ENCODE assay signal across 20 cellular contexts in genomic region chr15:88835119-88835518, GRCh38. TPM values are rescaled to one million over a fixed set of nuclear protein-coding genes. Genes with fewer than 3 reads are reported as not detected.
DNase-seq lines count a peak whose midpoint lies in the region; ATAC-seq and TF ChIP-seq lines count a peak whose summit lies in the region.
"Had no signal": no experiment of that assay in that cellular context is flagged by ENCODE, and none has a peak within 500 bp of the region (broad histone marks: within the 10 kb centered on the region; RNA-seq: fewer than 3 reads in every experiment).

No MANE protein-coding gene starts in this region.

- H3K27me3 ChIP-seq in mammary epithelial cell (ENCODE audit: insufficient read depth, low read length) (no peaks in the 10 kb centered on the region), stomach (peaks cover 0 to 6% (median 3%) of the 10 kb centered on the region in 3 donors)

- intact Hi-C loops in mammary epithelial cell (cut with micrococcal nuclease) (loop anchor here (10.0 kb wide), 2 partner anchors 80 to 360 kb away; no protein-coding TSS in a partner anchor), MCF 10A (cut with micrococcal nuclease) (no loop called here), stomach (cut with DNase I; ENCODE audit: low total_unique reads) (no loop called here)

- H3K4me3 Mint-ChIP-seq in MCF 10A (ENCODE audit: unreplicated experiment) (no peak overlapping the region), chondrocyte (ENCODE audit: unreplicated experiment) (no peak overlapping the region)
- no peak overlapping the region for H3K4me3 Mint-ChIP-seq in activated T-cell treated with anti-CD3 and anti-CD28 coated beads, Interleukin-2, amount 50 U/mL, for 4 hours
- H3K4me3 Mint-ChIP-seq: CD14-positive monocyte had no signal

- H4K20me1 ChIP-seq in mammary epithelial cell (ENCODE audit: insufficient read depth, low read length) = no peaks in the 10 kb centered on the region

- H3K4me3 ChIP-seq in mammary epithelial cell (replicated peaks in 1 of 3; ENCODE audit: insufficient read depth in 1 of 3, low read depth in 2 of 3, low read length in 3 of 3) = no peak overlapping the region
- H3K4me3 ChIP-seq in stomach = no peak overlapping the region

- H3K9me3 Mint-ChIP-seq in MCF 10A (ENCODE audit: unreplicated experiment) = no peaks in the 10 kb centered on the region
- no peaks in the 10 kb centered on the region for H3K9me3 Mint-ChIP-seq in chondrocyte (ENCODE audit: low read depth)
- H3K9me3 Mint-ChIP-seq in activated T-cell treated with anti-CD3 and anti-CD28 coated beads, Interleukin-2, amount 50 U/mL, for 4 hours = no peaks in the 10 kb centered on the region

- CTCF ChIA-PET in mammary epithelial cell (lab: Charles Lee; ENCODE audit: low non-redundant PET) (no interaction called here), MCF 10A (lab: Yijun Ruan, JAX) (interaction anchor here (0.8 to 2.9 kb wide), 4 partner anchors 15 to 181 kb away, joined by 3 to 32 read pairs (median 4); no protein-coding TSS in a partner anchor)

- no peak for ATAC-seq in activated T-cell treated with anti-CD3 and anti-CD28 coated beads, Interleukin-2, amount 50 U/mL, for 4 hours
- no peak for ATAC-seq in HG03571 (IDR thresholded peaks at IDR 0.05; ENCODE audit: unreplicated experiment)

- dilution Hi-C loops in mammary epithelial cell (cut with HindIII; ENCODE audit: low sequenced_read_pairs) = no loop called here

- H3K27me3 Mint-ChIP-seq in MCF 10A (ENCODE audit: insufficient read depth, unreplicated experiment) (no peaks in the 10 kb centered on the region), chondrocyte (ENCODE audit: low read depth) (no peaks in the 10 kb centered on the region)
- H3K27me3 Mint-ChIP-seq in activated T-cell treated with anti-CD3 and anti-CD28 coated beads, Interleukin-2, amount 50 U/mL, for 4 hours (ENCODE audit: low read depth) = peaks cover 5% of the 10 kb centered on the region

- TF ChIP-seq EP300 in stomach (IDR thresholded peaks at IDR 0.05) = no peak

- H3K79me2 ChIP-seq in mammary epithelial cell (ENCODE audit: insufficient read depth, low read length) = no peaks in the 10 kb centered on the region

- H3K27ac Mint-ChIP-seq in MCF 10A (ENCODE audit: low read depth, unreplicated experiment) (no peak overlapping the region), chondrocyte (ENCODE audit: unreplicated experiment) (peak overlapping the region; percentile 1)
- H3K27ac Mint-ChIP-seq: CD14-positive monocyte had no signal

- H3K4me1 ChIP-seq in mammary epithelial cell (ENCODE audit: insufficient read depth, low read length) (peaks cover 20% of the 10 kb centered on the region), stomach (no peaks in the 10 kb centered on the region)
- H3K4me1 ChIP-seq: Caco-2 had no signal

- no peak overlapping the region for H3K4me2 ChIP-seq in mammary epithelial cell (ENCODE audit: insufficient read depth, low read depth, low read length)

- H3K9me3 ChIP-seq in mammary epithelial cell (replicated peaks; ENCODE audit: insufficient read depth, low read length) = no peaks in the 10 kb centered on the region
- H3K9me3 ChIP-seq in stomach = no peaks in the 10 kb centered on the region
- H3K9me3 ChIP-seq: Caco-2 had no signal

- WGBS in mammary epithelial cell (ENCODE audit: low coverage, missing lambda C conversion rate) = 90% methylated on average over 4 of the region's 4 CpGs
- 83 to 90% (median 87%) methylated on average over 4 of the region's 4 CpGs for WGBS in stomach, 5 donors

- BruUV-seq in mammary epithelial cell (replicated peaks; lab: Mats Ljungman, UMichigan) = no TSS peak
- BruUV-seq in MCF 10A (replicated peaks; lab: Mats Ljungman, UMichigan) = no TSS peak

- H3K36me3 ChIP-seq in mammary epithelial cell (ENCODE audit: insufficient read depth, low read length) (no peaks in the 10 kb centered on the region), stomach (no peaks in the 10 kb centered on the region)

- no peak overlapping the region for H2AFZ ChIP-seq in mammary epithelial cell (ENCODE audit: low read depth, low read length)

- peak overlapping the region; percentile 4 for H3K27ac ChIP-seq in mammary epithelial cell (ENCODE audit: insufficient read depth, low read depth, low read length)
- H3K27ac ChIP-seq in stomach = no peak overlapping the region

- POLR2A ChIA-PET in MCF 10A (lab: Yijun Ruan, JAX) = interaction anchor here (0.8 kb wide), 1 partner anchor 178 kb away, joined by 3 read pairs; no protein-coding TSS in a partner anchor

- in situ Hi-C loops in mammary epithelial cell (cut with MboI; ENCODE audit: low sequenced_read_pairs in 2 of 2) = loop anchor here in 1 of 2 donors (25.0 kb wide), 1 partner anchor 173 kb away; no protein-coding TSS in a partner anchor

- DNase-seq in mammary epithelial cell (peak; percentile 24), MCF 10A (ENCODE audit: unreplicated experiment) (no peak), chondrocyte (ENCODE audit: low spot score) (no peak), iris pigment epithelial cell (ENCODE audit: low read depth) (peak; percentile 9), NCI-H748 (lab: John Stamatoyannopoulos, UW; ENCODE audit: unreplicated experiment) (no peak), stomach (no peak)
- DNase-seq in activated T-cell treated with anti-CD3 and anti-CD28 coated beads, Interleukin-2, amount 50 U/mL, for 4 hours = no peak
- DNase-seq: Caco-2, DMS153, H7, Karpas-422, MM.1S, NCI-H187 treated with DMSO at 0.1 percent for 48 hours, NCI-H2171, NCI-H446, NCI-H69 had no signal

- TF ChIP-seq POLR2A in stomach (IDR thresholded peaks at IDR 0.05) = no peak

- H3K4me1 Mint-ChIP-seq in MCF 10A (ENCODE audit: insufficient read depth, unreplicated experiment) (peaks cover 9% of the 10 kb centered on the region), chondrocyte (ENCODE audit: low read depth) (peaks cover 39% of the 10 kb centered on the region)
- no peaks in the 10 kb centered on the region for H3K4me1 Mint-ChIP-seq in activated T-cell treated with anti-CD3 and anti-CD28 coated beads, Interleukin-2, amount 50 U/mL, for 4 hours (ENCODE audit: low read depth)
- H3K4me1 Mint-ChIP-seq: CD14-positive monocyte had no signal

- H3K36me3 Mint-ChIP-seq in MCF 10A (ENCODE audit: insufficient read depth, unreplicated experiment) (no peaks in the 10 kb centered on the region), chondrocyte (ENCODE audit: low read depth) (peaks cover 8% of the 10 kb centered on the region)
- H3K36me3 Mint-ChIP-seq in activated T-cell treated with anti-CD3 and anti-CD28 coated beads, Interleukin-2, amount 50 U/mL, for 4 hours (ENCODE audit: insufficient read depth) = no peaks in the 10 kb centered on the region
- H3K36me3 Mint-ChIP-seq: CD14-positive monocyte had no signal

- no peak overlapping the region for H3K9ac ChIP-seq in mammary epithelial cell (ENCODE audit: insufficient read depth, low read length)

- TF ChIP-seq CTCF in mammary epithelial cell (conservative IDR thresholded peaks at IDR 0.05 in 1 of 2, IDR thresholded peaks at IDR 0.05 in 1 of 2; ENCODE audit: extremely low read depth in 1 of 2, insufficient read depth in 1 of 2, low read depth in 1 of 2, low read length in 2 of 2) (no peak), MCF 10A (IDR thresholded peaks at IDR 0.05; ENCODE audit: unreplicated experiment) (no peak), chondrocyte (IDR thresholded peaks at IDR 0.05) (no peak), stomach (IDR thresholded peaks at IDR 0.05) (no peak)

RNA-seq across cellular contexts. Expression of gene ACAN, which starts 31.9 kb away (rescaled TPM):
- total RNA-seq in mammary epithelial cell (under 1 TPM in 1 of 2 donors, not detected in 1; under 0.01 TPM), MCF 10A (2022) (not detected in 2 replicates), chondrocyte (21.5 to 176 TPM (median 171 TPM) in 3 replicates), stomach (1 to 10 TPM in 1 of 5 donors, under 1 TPM in 2, not detected in 2; under 0.01 to 2.0 (median 0.72) TPM)
- polyA plus RNA-seq in mammary epithelial cell (0.10 TPM), stomach (under 1 TPM in 1 of 3 donors, not detected in 2; 0.08 TPM)
- polyA minus RNA-seq in mammary epithelial cell = not detected
- not detected for total RNA-seq in activated T-cell treated with anti-CD3 and anti-CD28 coated beads, Interleukin-2, amount 50 U/mL, for 4 hours
- total RNA-seq: Caco-2, HT-29, Right ventricle myocardium inferior had no signal
- polyA plus RNA-seq: CD14-positive monocyte had no signal

Comparison
In these comparisons a context has a peak if more than half of its experiments do, and no peak if none do; other contexts are left out.
1. DNase-seq: peak in mammary epithelial cell (single experiment) and iris pigment epithelial cell (single experiment); none in MCF 10A (single experiment), chondrocyte (single experiment), activated T-cell treated with anti-CD3 and anti-CD28 coated beads, Interleukin-2, amount 50 U/mL, for 4 hours (single experiment), NCI-H748 (single experiment) and stomach (single experiment).